In the genomic region with DNA sequence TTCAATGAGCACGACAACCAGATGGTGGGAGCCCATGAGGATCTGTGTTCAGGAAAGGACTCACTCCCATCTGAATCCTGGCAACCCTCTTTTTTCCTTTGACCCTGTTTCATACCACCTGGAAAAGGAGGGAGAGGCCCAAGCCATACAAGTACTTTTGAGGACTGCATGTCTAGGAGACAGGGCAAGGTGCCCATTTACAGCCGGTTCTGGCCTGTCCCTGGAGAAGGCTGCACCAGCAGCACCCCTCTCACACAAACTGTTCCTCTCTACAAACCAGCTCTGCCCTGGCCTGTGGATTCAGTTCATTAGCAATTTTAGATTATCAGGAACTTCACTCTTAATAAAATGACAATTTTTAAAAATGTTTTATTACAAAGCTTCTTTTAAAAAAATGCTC, we compare ENCODE assay signal across 18 cellular contexts.
"Had no signal": no experiment of that assay in that cellular context is flagged by ENCODE, and none has a peak within 500 bp of the region (broad histone marks: within the 10 kb centered on the region; RNA-seq: fewer than 3 reads in every experiment).

No MANE protein-coding gene starts in this region.

- H3K4me3 ChIP-seq: heart left ventricle, neural progenitor cell, skin epidermis, stomach, tibial artery, vagina had no signal

- H3K27me3 ChIP-seq: heart left ventricle, stomach, tibial artery, vagina had no signal

- H3K36me3 ChIP-seq: heart left ventricle, neural progenitor cell, stomach, tibial artery, vagina had no signal

- FAIRE-seq: frontal cortex had no signal

- H3K9me3 ChIP-seq: heart left ventricle, stomach, tibial artery, vagina had no signal

- ATAC-seq: activated CD4-positive, alpha-beta T cell treated with anti-CD3 and anti-CD28 coated beads for 36 hours; left colon had no signal

- H3K27ac ChIP-seq: heart left ventricle, neural progenitor cell, parathyroid adenoma, skin epidermis, stomach, tibial artery, vagina, VCaP had no signal

- DNase-seq: activated CD4-positive, alpha-beta T cell treated with anti-CD3 and anti-CD28 coated beads for 36 hours; activated effector memory CD4-positive, alpha-beta T cell treated with anti-CD3 and anti-CD28 coated beads, Interleukin-2, amount 50 U/mL, for 16 hours; cortex of kidney; effector CD8-positive, alpha-beta T cell; heart left ventricle; left colon; mesenchymal stem cell; retina; stimulated activated CD4-positive, alpha-beta T cell treated with anti-CD3 and anti-CD28 coated beads, Interleukin-4, amount 100 ng/mL, for 4 hours; stomach; T-helper 1 cell; tibial artery had no signal
